In genomic region chr16:66228791-66229190, GRCh38 we compare ENCODE assay signal across 1 cellular context.
TF ChIP-seq lines count a peak whose summit lies in the region.

No MANE protein-coding gene starts in this region.

TF ChIP-seq in WTC11, 78 proteins besides CTCF, POLR2A, EP300 and RAD21 (continued from another document):
- TF ChIP-seq, protein P1, sequence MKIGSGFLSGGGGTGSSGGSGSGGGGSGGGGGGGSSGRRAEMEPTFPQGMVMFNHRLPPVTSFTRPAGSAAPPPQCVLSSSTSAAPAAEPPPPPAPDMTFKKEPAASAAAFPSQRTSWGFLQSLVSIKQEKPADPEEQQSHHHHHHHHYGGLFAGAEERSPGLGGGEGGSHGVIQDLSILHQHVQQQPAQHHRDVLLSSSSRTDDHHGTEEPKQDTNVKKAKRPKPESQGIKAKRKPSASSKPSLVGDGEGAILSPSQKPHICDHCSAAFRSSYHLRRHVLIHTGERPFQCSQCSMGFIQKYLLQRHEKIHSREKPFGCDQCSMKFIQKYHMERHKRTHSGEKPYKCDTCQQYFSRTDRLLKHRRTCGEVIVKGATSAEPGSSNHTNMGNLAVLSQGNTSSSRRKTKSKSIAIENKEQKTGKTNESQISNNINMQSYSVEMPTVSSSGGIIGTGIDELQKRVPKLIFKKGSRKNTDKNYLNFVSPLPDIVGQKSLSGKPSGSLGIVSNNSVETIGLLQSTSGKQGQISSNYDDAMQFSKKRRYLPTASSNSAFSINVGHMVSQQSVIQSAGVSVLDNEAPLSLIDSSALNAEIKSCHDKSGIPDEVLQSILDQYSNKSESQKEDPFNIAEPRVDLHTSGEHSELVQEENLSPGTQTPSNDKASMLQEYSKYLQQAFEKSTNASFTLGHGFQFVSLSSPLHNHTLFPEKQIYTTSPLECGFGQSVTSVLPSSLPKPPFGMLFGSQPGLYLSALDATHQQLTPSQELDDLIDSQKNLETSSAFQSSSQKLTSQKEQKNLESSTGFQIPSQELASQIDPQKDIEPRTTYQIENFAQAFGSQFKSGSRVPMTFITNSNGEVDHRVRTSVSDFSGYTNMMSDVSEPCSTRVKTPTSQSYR (CRISPR knock-in tag; IDR thresholded peaks at IDR 0.05) = no peak
- TF ChIP-seq HMGA2 (CRISPR knock-in tag; IDR thresholded peaks at IDR 0.05) = no peak
- no peak for TF ChIP-seq ZNF263 (CRISPR knock-in tag; IDR thresholded peaks at IDR 0.05; ENCODE audit: low read depth)
- no peak for TF ChIP-seq NFE2L1 (CRISPR knock-in tag; IDR thresholded peaks at IDR 0.05)
- TF ChIP-seq, protein P2, sequence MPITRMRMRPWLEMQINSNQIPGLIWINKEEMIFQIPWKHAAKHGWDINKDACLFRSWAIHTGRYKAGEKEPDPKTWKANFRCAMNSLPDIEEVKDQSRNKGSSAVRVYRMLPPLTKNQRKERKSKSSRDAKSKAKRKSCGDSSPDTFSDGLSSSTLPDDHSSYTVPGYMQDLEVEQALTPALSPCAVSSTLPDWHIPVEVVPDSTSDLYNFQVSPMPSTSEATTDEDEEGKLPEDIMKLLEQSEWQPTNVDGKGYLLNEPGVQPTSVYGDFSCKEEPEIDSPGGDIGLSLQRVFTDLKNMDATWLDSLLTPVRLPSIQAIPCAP (CRISPR knock-in tag; IDR thresholded peaks at IDR 0.05) = no peak
- TF ChIP-seq, protein P3, sequence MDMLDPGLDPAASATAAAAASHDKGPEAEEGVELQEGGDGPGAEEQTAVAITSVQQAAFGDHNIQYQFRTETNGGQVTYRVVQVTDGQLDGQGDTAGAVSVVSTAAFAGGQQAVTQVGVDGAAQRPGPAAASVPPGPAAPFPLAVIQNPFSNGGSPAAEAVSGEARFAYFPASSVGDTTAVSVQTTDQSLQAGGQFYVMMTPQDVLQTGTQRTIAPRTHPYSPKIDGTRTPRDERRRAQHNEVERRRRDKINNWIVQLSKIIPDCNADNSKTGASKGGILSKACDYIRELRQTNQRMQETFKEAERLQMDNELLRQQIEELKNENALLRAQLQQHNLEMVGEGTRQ (CRISPR knock-in tag; IDR thresholded peaks at IDR 0.05) = no peak
- TF ChIP-seq ZNF317 (CRISPR knock-in tag; IDR thresholded peaks at IDR 0.05; ENCODE audit: borderline replicate concordance, low read depth) = no peak
- no peak for TF ChIP-seq EMX1 (CRISPR knock-in tag; IDR thresholded peaks at IDR 0.05)
- TF ChIP-seq ZNF423 (CRISPR knock-in tag; IDR thresholded peaks at IDR 0.05) = no peak
- no peak for TF ChIP-seq USF1 (CRISPR knock-in tag; IDR thresholded peaks at IDR 0.05)
- TF ChIP-seq PRRX2 (CRISPR knock-in tag; IDR thresholded peaks at IDR 0.05) = no peak
- TF ChIP-seq SOX15 (CRISPR knock-in tag; IDR thresholded peaks at IDR 0.05) = no peak
- no peak for TF ChIP-seq ZNF416 (CRISPR knock-in tag; IDR thresholded peaks at IDR 0.05)
